In the genomic region with DNA sequence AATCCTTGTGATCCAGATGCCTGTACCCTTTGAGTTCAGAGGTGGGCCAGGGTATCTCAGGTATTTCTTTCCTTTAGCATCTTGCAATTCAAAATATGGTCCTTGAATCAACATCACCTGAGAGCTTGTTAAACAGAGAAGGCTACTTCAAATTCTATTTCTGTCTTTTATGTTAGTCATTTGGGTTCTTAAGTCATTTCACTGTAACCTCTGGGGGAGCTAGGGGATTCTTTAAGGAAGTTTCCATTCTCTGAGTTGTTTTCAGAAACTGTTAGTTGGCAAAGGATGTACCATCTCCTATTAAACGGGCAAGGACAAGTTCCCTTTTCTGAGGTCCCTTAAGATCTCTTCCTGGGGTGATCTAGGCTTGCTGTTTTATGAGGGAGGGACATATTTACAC, we compare ENCODE assay signal across 9 cellular contexts. TPM values are rescaled to one million over a fixed set of nuclear protein-coding genes. Genes with fewer than 3 reads are reported as not detected.
DNase-seq lines count a peak whose midpoint lies in the region; ATAC-seq, FAIRE-seq and TF ChIP-seq lines count a peak whose summit lies in the region.
"Had no signal": no experiment of that assay in that cellular context is flagged by ENCODE, and none has a peak within 500 bp of the region (broad histone marks: within the 10 kb centered on the region; RNA-seq: fewer than 3 reads in every experiment).

No MANE protein-coding gene starts in this region.

- H3K4me3 ChIP-seq in astrocyte (ENCODE audit: insufficient read depth, low read depth, low read length) = no peak overlapping the region

- peak overlapping the region; percentile 1 for H3K4me3 Mint-ChIP-seq in activated CD4-positive, alpha-beta T cell treated with anti-CD3 and anti-CD28 coated beads, Interleukin-2, amount 10 ng/mL, durations not matched to agents 7 days and 5 days
- H3K4me3 Mint-ChIP-seq in astrocyte (ENCODE audit: unreplicated experiment) = peak overlapping the region; percentile 4

- peaks cover 47% of the 10 kb centered on the region for H3K4me1 ChIP-seq in astrocyte (ENCODE audit: insufficient read depth, low read length)

- H2AFZ ChIP-seq in astrocyte (ENCODE audit: low read depth, low read length) = no peak overlapping the region

- peaks cover 16% of the 10 kb centered on the region for H3K36me3 ChIP-seq in astrocyte (ENCODE audit: insufficient read depth, low read length)

- ATAC-seq in HG03378 (IDR thresholded peaks at IDR 0.05; ENCODE audit: unreplicated experiment) = peak; percentile 43
- peak; percentile 14 for ATAC-seq in stimulated activated naive CD8-positive, alpha-beta T cell treated with anti-CD3 and anti-CD28 coated beads, Interleukin-15, Interleukin-2, amounts not matched to agents 100 U/mL and 50 U/mL, for 24 hours

- peaks cover 40% of the 10 kb centered on the region for H3K79me2 ChIP-seq in astrocyte (ENCODE audit: insufficient read depth, low read length)

- peak overlapping the region; percentile 35 for H3K4me2 ChIP-seq in astrocyte (ENCODE audit: low read length)

- no peaks in the 10 kb centered on the region for H4K20me1 ChIP-seq in astrocyte (ENCODE audit: insufficient read depth, low read length)

- no peaks in the 10 kb centered on the region for H3K27me3 Mint-ChIP-seq in activated CD4-positive, alpha-beta T cell treated with anti-CD3 and anti-CD28 coated beads, Interleukin-2, amount 10 ng/mL, durations not matched to agents 7 days and 5 days
- H3K27me3 Mint-ChIP-seq in astrocyte (ENCODE audit: low read depth, unreplicated experiment) = no peaks in the 10 kb centered on the region

- H3K27ac ChIP-seq in astrocyte (ENCODE audit: low read depth, low read length) = peak overlapping the region; percentile 4

- no peak overlapping the region for H3K9ac ChIP-seq in astrocyte (ENCODE audit: low read length)

- DNase-seq in activated CD4-positive, alpha-beta T cell treated with anti-CD3 and anti-CD28 coated beads, Interleukin-2, amount 10 ng/mL, durations not matched to agents 7 days and 5 days = no peak
- no peak for DNase-seq in activated CD4-positive, alpha-beta T cell treated with anti-CD3 and anti-CD28 coated beads for 48 hours
- DNase-seq in astrocyte (ENCODE audit: low read depth) (no peak), NCI-H2107 (lab: John Stamatoyannopoulos, UW) (no peak), iPS-NIHi7 (ENCODE audit: extremely low spot score) (no peak)
- DNase-seq in stimulated activated naive CD8-positive, alpha-beta T cell treated with anti-CD3 and anti-CD28 coated beads, Interleukin-15, Interleukin-2, amounts not matched to agents 100 U/mL and 50 U/mL, for 24 hours = no peak
- DNase-seq in activated CD8-positive, alpha-beta memory T cell treated with anti-CD3 and anti-CD28 coated beads, Interleukin-2, amount 50 U/mL, for 48 hours = no peak
- DNase-seq: NCI-H187 treated with DMSO at 0.1 percent for 48 hours had no signal

- H3K4me1 Mint-ChIP-seq in activated CD4-positive, alpha-beta T cell treated with anti-CD3 and anti-CD28 coated beads, Interleukin-2, amount 10 ng/mL, durations not matched to agents 7 days and 5 days = peaks cover 66% of the 10 kb centered on the region
- peaks cover 63% of the 10 kb centered on the region for H3K4me1 Mint-ChIP-seq in astrocyte (ENCODE audit: low read depth, unreplicated experiment)

- H3K27ac Mint-ChIP-seq in activated CD4-positive, alpha-beta T cell treated with anti-CD3 and anti-CD28 coated beads, Interleukin-2, amount 10 ng/mL, durations not matched to agents 7 days and 5 days = peak overlapping the region; percentile 96
- no peak overlapping the region for H3K27ac Mint-ChIP-seq in astrocyte (ENCODE audit: unreplicated experiment)

- TF ChIP-seq CTCF in astrocyte (IDR thresholded peaks at IDR 0.05; ENCODE audit: insufficient read depth, low read depth, low read length) = no peak

- POLR2A ChIA-PET in activated CD4-positive, alpha-beta T cell treated with anti-CD3 and anti-CD28 coated beads, Interleukin-2, amount 10 ng/mL, durations not matched to agents 7 days and 5 days (lab: Charles Lee) = interaction anchor here (1.2 kb wide), 1 partner anchor 12 kb away, joined by 4 read pairs; no protein-coding TSS in a partner anchor

- H3K9me3 ChIP-seq in astrocyte (ENCODE audit: insufficient read depth, low read depth, low read length) = no peaks in the 10 kb centered on the region

- H3K27me3 ChIP-seq in astrocyte (ENCODE audit: insufficient read depth, low read length) = no peaks in the 10 kb centered on the region

- FAIRE-seq in astrocyte (lab: Jason Lieb, UNC) = no peak

- no peaks in the 10 kb centered on the region for H3K9me3 Mint-ChIP-seq in activated CD4-positive, alpha-beta T cell treated with anti-CD3 and anti-CD28 coated beads, Interleukin-2, amount 10 ng/mL, durations not matched to agents 7 days and 5 days
- H3K9me3 Mint-ChIP-seq in astrocyte (ENCODE audit: unreplicated experiment) = no peaks in the 10 kb centered on the region

- CTCF ChIA-PET in activated CD4-positive, alpha-beta T cell treated with anti-CD3 and anti-CD28 coated beads, Interleukin-2, amount 10 ng/mL, durations not matched to agents 7 days and 5 days (lab: Charles Lee) = interaction anchor here (0.7 to 1.9 kb wide), 9 partner anchors 10 to 232 kb away, joined by 3 to 6 read pairs (median 3); partner anchors contain the start of gene CFLAR

- H3K36me3 Mint-ChIP-seq in activated CD4-positive, alpha-beta T cell treated with anti-CD3 and anti-CD28 coated beads, Interleukin-2, amount 10 ng/mL, durations not matched to agents 7 days and 5 days (ENCODE audit: low read depth) = peaks cover 67% of the 10 kb centered on the region
- H3K36me3 Mint-ChIP-seq in astrocyte (ENCODE audit: low read depth, unreplicated experiment) = peaks cover 22% of the 10 kb centered on the region

RNA-seq across cellular contexts. Expression of gene CFLAR, which starts 16.6 kb away (rescaled TPM):
- 100 to 1,000 TPM in 1 of 2 experiments, 10 to 100 TPM in 1; 98.4 to 106 TPM for total RNA-seq in activated CD4-positive, alpha-beta T cell treated with anti-CD3 and anti-CD28 coated beads, Interleukin-2, amount 10 ng/mL, durations not matched to agents 7 days and 5 days
- total RNA-seq in astrocyte = 34.9 and 47.5 TPM in 2 replicates

RNA-seq across cellular contexts. Expression of gene CASP10, which starts 50.4 kb away (rescaled TPM):
- total RNA-seq in activated CD4-positive, alpha-beta T cell treated with anti-CD3 and anti-CD28 coated beads, Interleukin-2, amount 10 ng/mL, durations not matched to agents 7 days and 5 days = 10 to 100 TPM; 45.0 to 49.6 TPM
- total RNA-seq in astrocyte = 0.43 and 1.2 TPM in 2 replicates

Comparison
In these comparisons a context has a peak if more than half of its experiments do, and no peak if none do; other contexts are left out.
1. RNA of gene CASP10, which starts 50.4 kb away (total RNA-seq): 45.0 to 49.6 TPM in activated CD4-positive, alpha-beta T cell treated with anti-CD3 and anti-CD28 coated beads, Interleukin-2, amount 10 ng/mL, durations not matched to agents 7 days and 5 days; 0.43 to 1.2 TPM in astrocyte; every median in the first group is over 10 times any median in the second.